Comparison of ENCODE assay signal across 7 cellular contexts in the genomic region with DNA sequence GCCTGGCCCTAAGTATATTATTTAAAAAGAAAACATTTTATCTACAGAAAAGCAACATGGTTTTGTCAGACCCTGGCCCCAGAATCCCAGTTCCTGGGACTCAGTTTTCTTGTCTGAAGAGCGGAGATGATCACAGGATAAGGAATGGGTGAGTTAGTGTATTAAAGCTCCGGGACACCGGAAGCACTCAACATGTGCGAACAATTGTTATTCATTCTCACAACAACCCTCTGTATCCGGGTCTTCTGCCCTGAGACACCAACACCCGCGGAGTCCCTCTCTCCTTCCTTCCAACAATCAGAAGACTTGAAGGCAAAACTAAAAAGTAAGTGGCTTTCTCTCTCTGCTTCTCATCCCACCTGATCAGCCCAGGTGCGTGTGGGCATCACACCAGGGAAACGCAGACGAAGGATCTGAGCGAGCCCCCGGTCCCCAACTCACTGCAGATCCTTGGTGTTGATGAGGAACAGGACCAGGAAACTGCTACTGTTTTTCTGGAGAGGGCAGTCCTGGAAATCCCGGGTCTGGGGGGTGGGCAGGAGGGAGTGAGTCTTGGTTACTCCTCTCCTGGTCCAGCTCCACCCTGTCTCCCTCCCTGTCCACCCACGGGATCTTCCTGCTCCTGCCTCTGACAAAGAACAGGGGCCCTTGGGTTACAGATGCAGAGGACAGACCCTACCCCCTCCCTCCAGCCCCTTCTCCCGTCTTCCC. TPM values are rescaled to one million over a fixed set of nuclear protein-coding genes. Genes with fewer than 3 reads are reported as not detected.
DNase-seq lines count a peak whose midpoint lies in the region; ATAC-seq and TF ChIP-seq lines count a peak whose summit lies in the region.
"Had no signal": no experiment of that assay in that cellular context is flagged by ENCODE, and none has a peak within 500 bp of the region (broad histone marks: within the 10 kb centered on the region; RNA-seq: fewer than 3 reads in every experiment).

No MANE protein-coding gene starts in this region.

- H3K27ac ChIP-seq in esophagus muscularis mucosa (replicated peaks in 1 of 4) (peak overlapping the region; percentile 95 to 99 (median 97)), stomach smooth muscle (ENCODE audit: low read length) (peak overlapping the region; percentile 93)

- H3K9me3 Mint-ChIP-seq in activated CD8-positive, alpha-beta memory T cell treated with anti-CD3 and anti-CD28 coated beads, Interleukin-2, amount 10 ng/mL, durations not matched to agents 7 days and 5 days (ENCODE audit: low read depth) = no peaks in the 10 kb centered on the region

- intact Hi-C loops in esophagus muscularis mucosa (cut with DNase I) = loop anchor here (5.0 to 10.0 kb wide), 3 partner anchors 101 to 218 kb away; no protein-coding TSS in a partner anchor

- no peak for TF ChIP-seq POLR2A in esophagus muscularis mucosa (IDR thresholded peaks at IDR 0.05; ENCODE audit: low read depth)

- peak overlapping the region; percentile 84 for H3K4me3 Mint-ChIP-seq in activated CD8-positive, alpha-beta memory T cell treated with anti-CD3 and anti-CD28 coated beads, Interleukin-2, amount 10 ng/mL, durations not matched to agents 7 days and 5 days

- H3K9me3 ChIP-seq in esophagus muscularis mucosa (no peaks in the 10 kb centered on the region), stomach smooth muscle (ENCODE audit: control insufficient read depth in 2 of 2, low read length in 2 of 2) (no peaks in the 10 kb centered on the region)

- H3K27me3 ChIP-seq in esophagus muscularis mucosa (no peaks in the 10 kb centered on the region), stomach smooth muscle (ENCODE audit: control insufficient read depth in 1 of 2, insufficient read depth in 2 of 2, low read length in 2 of 2) (no peaks in the 10 kb centered on the region)

- peak overlapping the region in 1 of 4 donors; percentile 93 for H3K4me3 ChIP-seq in esophagus muscularis mucosa
- peak overlapping the region; percentile 31 to 85 for H3K4me3 ChIP-seq in stomach smooth muscle (ENCODE audit: low read length in 2 of 2)

- peak overlapping the region; percentile 99 for H3K27ac Mint-ChIP-seq in activated CD8-positive, alpha-beta memory T cell treated with anti-CD3 and anti-CD28 coated beads, Interleukin-2, amount 10 ng/mL, durations not matched to agents 7 days and 5 days

- no peak for TF ChIP-seq CTCF in esophagus muscularis mucosa (IDR thresholded peaks at IDR 0.05)

- 73% methylated on average over 15 of the region's 15 CpGs for WGBS in esophagus muscularis mucosa

- no peak for DNase-seq in activated CD8-positive, alpha-beta memory T cell treated with anti-CD3 and anti-CD28 coated beads, Interleukin-2, amount 10 ng/mL, durations not matched to agents 7 days and 5 days
- no peak for DNase-seq in activated CD8-positive, alpha-beta memory T cell treated with anti-CD3 and anti-CD28 coated beads, Interleukin-2, amount 50 U/mL, for 4 hours
- DNase-seq in esophagus muscularis mucosa (ENCODE audit: extremely low spot score) (no peak), activated gamma-delta T cell treated with Interleukin-2 at 50 U/mL for 16 hours (no peak)
- DNase-seq: NCI-H82 had no signal

- H3K4me1 ChIP-seq in esophagus muscularis mucosa (peaks cover 29 to 50% (median 36%) of the 10 kb centered on the region in 4 donors), stomach smooth muscle (ENCODE audit: control insufficient read depth, insufficient read depth, low read length) (peaks cover 34% of the 10 kb centered on the region)

- H3K9ac ChIP-seq in stomach smooth muscle (ENCODE audit: low read length in 2 of 2) = peak overlapping the region; percentile 86 to 87

- ATAC-seq in activated CD8-positive, alpha-beta memory T cell treated with anti-CD3 and anti-CD28 coated beads, Interleukin-2, amount 10 ng/mL, durations not matched to agents 7 days and 5 days = no peak
- ATAC-seq in HG02678 (IDR thresholded peaks at IDR 0.05; ENCODE audit: unreplicated experiment) = no peak

- H3K4me1 Mint-ChIP-seq in activated CD8-positive, alpha-beta memory T cell treated with anti-CD3 and anti-CD28 coated beads, Interleukin-2, amount 10 ng/mL, durations not matched to agents 7 days and 5 days = peaks cover 33% of the 10 kb centered on the region

- no peak for TF ChIP-seq EP300 in esophagus muscularis mucosa (IDR thresholded peaks at IDR 0.05)

- H3K36me3 ChIP-seq in esophagus muscularis mucosa = peaks cover 18 to 41% (median 35%) of the 10 kb centered on the region in 4 donors
- peaks cover 11 to 14% of the 10 kb centered on the region in 2 donors for H3K36me3 ChIP-seq in stomach smooth muscle (ENCODE audit: control insufficient read depth in 2 of 2, insufficient read depth in 2 of 2, low read length in 2 of 2)

- peaks cover 6% of the 10 kb centered on the region for H3K36me3 Mint-ChIP-seq in activated CD8-positive, alpha-beta memory T cell treated with anti-CD3 and anti-CD28 coated beads, Interleukin-2, amount 10 ng/mL, durations not matched to agents 7 days and 5 days

- CTCF ChIA-PET in activated CD8-positive, alpha-beta memory T cell treated with anti-CD3 and anti-CD28 coated beads, Interleukin-2, amount 10 ng/mL, durations not matched to agents 7 days and 5 days (lab: Charles Lee) = interaction anchor here (1.1 to 5.2 kb wide), 8 partner anchors 58 to 218 kb away, joined by 3 to 127 read pairs (median 10); partner anchors contain the start of gene TNFSF14

- H3K27me3 Mint-ChIP-seq in activated CD8-positive, alpha-beta memory T cell treated with anti-CD3 and anti-CD28 coated beads, Interleukin-2, amount 10 ng/mL, durations not matched to agents 7 days and 5 days = no peaks in the 10 kb centered on the region

RNA-seq across cellular contexts. Expression of gene GPR108, which starts 2.0 kb away (rescaled TPM):
- total RNA-seq in activated CD8-positive, alpha-beta memory T cell treated with anti-CD3 and anti-CD28 coated beads, Interleukin-2, amount 10 ng/mL, durations not matched to agents 7 days and 5 days = 100 to 1,000 TPM in 1 of 2 experiments, 10 to 100 TPM in 1; 77.2 to 100 TPM
- 10 to 100 TPM; 38.2 to 61.7 (median 48.2) TPM for total RNA-seq in esophagus muscularis mucosa

RNA-seq across cellular contexts. Expression of gene TRIP10, which starts 4.1 kb away (rescaled TPM):
- total RNA-seq in activated CD8-positive, alpha-beta memory T cell treated with anti-CD3 and anti-CD28 coated beads, Interleukin-2, amount 10 ng/mL, durations not matched to agents 7 days and 5 days = 10 to 100 TPM; 13.7 to 22.2 TPM
- total RNA-seq in esophagus muscularis mucosa = 100 to 1,000 TPM in 3 of 4 donors, 10 to 100 TPM in 1; 85.8 to 148 (median 118) TPM

RNA-seq across cellular contexts. Expression of gene C3, which starts 14.9 kb away (rescaled TPM):
- 1 to 10 TPM in 1 of 2 experiments, under 1 TPM in 1; 0.67 to 1.0 TPM for total RNA-seq in activated CD8-positive, alpha-beta memory T cell treated with anti-CD3 and anti-CD28 coated beads, Interleukin-2, amount 10 ng/mL, durations not matched to agents 7 days and 5 days
- total RNA-seq in esophagus muscularis mucosa = 1,000 to 10,000 TPM in 1 of 4 donors, 100 to 1,000 TPM in 3; 393 to 1,020 (median 677) TPM

RNA-seq across cellular contexts. Expression of gene SH2D3A, which starts 31.9 kb away (rescaled TPM):
- 10 to 100 TPM; 13.8 to 22.3 TPM for total RNA-seq in activated CD8-positive, alpha-beta memory T cell treated with anti-CD3 and anti-CD28 coated beads, Interleukin-2, amount 10 ng/mL, durations not matched to agents 7 days and 5 days
- total RNA-seq in esophagus muscularis mucosa = under 1 TPM in 2 of 4 donors, not detected in 2; 0.33 to 0.34 TPM

RNA-seq across cellular contexts. Expression of gene VAV1, which starts 37.2 kb away (rescaled TPM):
- 100 to 1,000 TPM in 1 of 2 experiments, 10 to 100 TPM in 1; 98.5 to 114 TPM for total RNA-seq in activated CD8-positive, alpha-beta memory T cell treated with anti-CD3 and anti-CD28 coated beads, Interleukin-2, amount 10 ng/mL, durations not matched to agents 7 days and 5 days
- 1 to 10 TPM; 2.9 to 8.0 (median 4.1) TPM for total RNA-seq in esophagus muscularis mucosa

Comparison
In these comparisons a context has a peak if more than half of its experiments do, and no peak if none do; other contexts are left out.
1. RNA of gene C3, which starts 14.9 kb away (total RNA-seq): 393 to 1,020 TPM in esophagus muscularis mucosa; 0.67 to 1.0 TPM in activated CD8-positive, alpha-beta memory T cell treated with anti-CD3 and anti-CD28 coated beads, Interleukin-2, amount 10 ng/mL, durations not matched to agents 7 days and 5 days; every median in the first group is over 100 times any median in the second.